Comparison of ENCODE assay signal across 28 cellular contexts in genomic region chr9:6072442-6072841, GRCh38.
"Had no signal": no experiment of that assay in that cellular context is flagged by ENCODE, and none has a peak within 500 bp of the region (broad histone marks: within the 10 kb centered on the region; RNA-seq: fewer than 3 reads in every experiment).

No MANE protein-coding gene starts in this region.

- H3K27ac Mint-ChIP-seq: mesothelial cell of epicardium; naive B cell; natural killer cell; nephron progenitor cell; neural progenitor cell; stimulated activated naive B cell treated with anti-CD40 and anti-IgM and Interleukin-4, amounts not matched to agents 10 μg/mL and 1 μg/mL and 100 μg/mL, for 72 hours had no signal

- H3K36me3 Mint-ChIP-seq: mesothelial cell of epicardium, natural killer cell, neural progenitor cell had no signal

- ATAC-seq: left cardiac atrium; natural killer cell; psoas muscle; sciatic nerve; stimulated activated naive B cell treated with anti-CD40 and anti-IgM and Interleukin-4, amounts not matched to agents 10 μg/mL and 1 μg/mL and 100 μg/mL, for 72 hours; stimulated activated naive CD8-positive, alpha-beta T cell treated with anti-CD3 and anti-CD28 coated beads, Interleukin-15, Interleukin-2, amounts not matched to agents 100 U/mL and 50 U/mL, for 24 hours had no signal

- H3K27ac ChIP-seq: left lung, neural progenitor cell, neutrophil, parathyroid adenoma, psoas muscle, skin epidermis, stomach, testis, thyroid gland, transverse colon, upper lobe of left lung had no signal

- H3K4me3 Mint-ChIP-seq: mesothelial cell of epicardium; naive B cell; natural killer cell; nephron progenitor cell; neural progenitor cell; stimulated activated naive B cell treated with anti-CD40 and anti-IgM and Interleukin-4, amounts not matched to agents 10 μg/mL and 1 μg/mL and 100 μg/mL, for 72 hours had no signal

- H3K36me3 ChIP-seq: left lung, neural progenitor cell, neutrophil, stomach, thyroid gland, transverse colon, upper lobe of left lung had no signal

- H3K4me3 ChIP-seq: left lung, lung, neural progenitor cell, psoas muscle, skin epidermis, stomach, testis, thyroid gland, transverse colon, upper lobe of left lung had no signal

- H3K9ac ChIP-seq: neural progenitor cell, parathyroid adenoma had no signal

- H3K4me1 ChIP-seq: neural progenitor cell, parathyroid adenoma, psoas muscle, stomach, testis, thyroid gland, upper lobe of left lung had no signal

- DNase-seq: hippocampal formation; kidney glomerular epithelial cell; left cardiac atrium; left lung; mesendoderm; naive B cell; natural killer cell; nephron progenitor cell; occipital lobe; psoas muscle; stimulated activated CD4-positive, alpha-beta T cell treated with anti-CD3 and anti-CD28 coated beads, Interleukin-12 subunit alpha, Interleukin-12 subunit beta, amount 100 ng/mL, for 4 hours; stimulated activated CD4-positive, alpha-beta T cell treated with anti-CD3 and anti-CD28 coated beads, Interleukin-15, amount 100 ng/mL, for 24 hours; stimulated activated CD4-positive, alpha-beta T cell treated with anti-CD3 and anti-CD28 coated beads, Interleukin-2, amount 100 ng/mL, for 24 hours; stimulated activated CD4-positive, alpha-beta T cell treated with anti-CD3 and anti-CD28 coated beads, Interleukin-4, amount 100 ng/mL, for 1 hour; stimulated activated naive B cell treated with anti-CD40 and anti-IgM and Interleukin-4, amounts not matched to agents 10 μg/mL and 1 μg/mL and 100 μg/mL, for 72 hours; stimulated activated naive CD8-positive, alpha-beta T cell treated with anti-CD3 and anti-CD28 coated beads, Interleukin-15, Interleukin-2, amounts not matched to agents 100 U/mL and 50 U/mL, for 24 hours; stomach; testis; thyroid gland; transverse colon; upper lobe of left lung had no signal

- H3K27me3 ChIP-seq: left lung, neural progenitor cell, neutrophil, stomach, testis, thyroid gland, transverse colon, upper lobe of left lung had no signal

- H3K9me3 ChIP-seq: left lung, neutrophil, psoas muscle, testis, thyroid gland, transverse colon, upper lobe of left lung had no signal

- H3K9me3 Mint-ChIP-seq: natural killer cell, neural progenitor cell had no signal

- H3K4me1 Mint-ChIP-seq: nephron progenitor cell, neural progenitor cell had no signal
